In genomic region chr3:17670749-17671148, GRCh38 we compare ENCODE assay signal across 14 cellular contexts.
DNase-seq lines count a peak whose midpoint lies in the region; ATAC-seq, FAIRE-seq and TF ChIP-seq lines count a peak whose summit lies in the region.
"Had no signal": no experiment of that assay in that cellular context is flagged by ENCODE, and none has a peak within 500 bp of the region (broad histone marks: within the 10 kb centered on the region; RNA-seq: fewer than 3 reads in every experiment).

No MANE protein-coding gene starts in this region.

- peaks cover 0 to 6% of the 10 kb centered on the region in 2 donors for H3K4me1 ChIP-seq in neuronal stem cell (ENCODE audit: control insufficient read depth in 2 of 2, insufficient read depth in 1 of 2, low read depth in 1 of 2, low read length in 2 of 2)

- no peak overlapping the region for H3K27ac ChIP-seq in neuronal stem cell (replicated peaks; ENCODE audit: low read length)
- H3K27ac ChIP-seq: GM23248 had no signal

- no peak overlapping the region for H3K23ac ChIP-seq in neuronal stem cell (ENCODE audit: low read depth, low read length, poor library complexity)

- FAIRE-seq in H54 (lab: Jason Lieb, UNC) = peak; percentile 73

- no peak overlapping the region for H3K9ac ChIP-seq in neuronal stem cell (ENCODE audit: low read depth, low read length, poor library complexity)
- H3K9ac ChIP-seq: GM23248 had no signal

- H3K36me3 ChIP-seq in neuronal stem cell (replicated peaks in 1 of 2; ENCODE audit: control insufficient read depth in 2 of 2, insufficient read depth in 2 of 2, low read length in 2 of 2) = no peaks in the 10 kb centered on the region

- H4K91ac ChIP-seq in neuronal stem cell (ENCODE audit: low read depth, low read length, poor library complexity) = no peak overlapping the region

- TF ChIP-seq CTCF in WTC11 (IDR thresholded peaks at IDR 0.05) (no peak), endothelial cell (IDR thresholded peaks at IDR 0.05; ENCODE audit: unreplicated experiment) (no peak)

- CTCF ChIA-PET in WTC11 (lab: Charles Lee) = interaction anchor here (0.6 to 1.6 kb wide), 2 partner anchors 26 to 170 kb away, joined by 3 to 4 read pairs; no protein-coding TSS in a partner anchor

- H3K27ac Mint-ChIP-seq in WTC11 (peak overlapping the region; percentile 28; the same call in 1 of the 2 replicates), endothelial cell (ENCODE audit: unreplicated experiment) (peak overlapping the region; percentile 54)
- H3K27ac Mint-ChIP-seq: CD4-positive, alpha-beta T cell; IgD-negative memory B cell had no signal

- no peak overlapping the region for H3K14ac ChIP-seq in neuronal stem cell (ENCODE audit: low read length)

- 0 out of 2 replicates have a peak, but pooled peaks cover 2% of the 10 kb centered on the region for H3K36me3 Mint-ChIP-seq in WTC11
- H3K36me3 Mint-ChIP-seq in endothelial cell (ENCODE audit: low read depth, unreplicated experiment) = no peaks in the 10 kb centered on the region

- no peak for ATAC-seq in WTC11

- H3K4me3 ChIP-seq in neuronal stem cell (ENCODE audit: low read length in 2 of 2) = no peak overlapping the region
- H3K4me3 ChIP-seq: GM23248 had no signal

- no peaks in the 10 kb centered on the region for H3K27me3 ChIP-seq in neuronal stem cell (ENCODE audit: control insufficient read depth in 3 of 3, insufficient read depth in 3 of 3, low read depth in 1 of 3, low read length in 3 of 3)

- no peak overlapping the region for H2BK15ac ChIP-seq in neuronal stem cell (ENCODE audit: low read length)

- TF ChIP-seq POLR2A in H54 (IDR thresholded peaks at IDR 0.05; ENCODE audit: low read depth, low read length) = no peak

- H3K4me1 Mint-ChIP-seq in WTC11 = peaks cover 17% of the 10 kb centered on the region
- H3K4me1 Mint-ChIP-seq in endothelial cell (ENCODE audit: unreplicated experiment) = peaks cover 13% of the 10 kb centered on the region

- DNase-seq in H54 (ENCODE audit: insufficient read length, low spot score) (no peak), WTC11 (ENCODE audit: low spot score) (no peak), endothelial cell (ENCODE audit: low spot score) (no peak), retina (peak; percentile 25), SW480 (ENCODE audit: low spot score) (no peak), neuronal stem cell (ENCODE audit: low spot score) (no peak), NCI-H748 (lab: John Stamatoyannopoulos, UW; ENCODE audit: unreplicated experiment) (no peak)
- DNase-seq: ACHN; Calu3; CD4-positive, alpha-beta T cell; DMS79; GM23248; H7 had no signal

- H4K8ac ChIP-seq in neuronal stem cell (ENCODE audit: low read depth, low read length) = no peak overlapping the region

- H2BK5ac ChIP-seq in neuronal stem cell (ENCODE audit: low read length) = no peak overlapping the region

- no peaks in the 10 kb centered on the region for H3K79me1 ChIP-seq in neuronal stem cell (ENCODE audit: low read depth, low read length)

- H3K4me3 Mint-ChIP-seq in WTC11 (no peak overlapping the region), endothelial cell (ENCODE audit: unreplicated experiment) (no peak overlapping the region)
- H3K4me3 Mint-ChIP-seq: CD4-positive, alpha-beta T cell; IgD-negative memory B cell had no signal

- no peak overlapping the region for H3K4ac ChIP-seq in neuronal stem cell (ENCODE audit: low read length)

- WGBS in neuronal stem cell (ENCODE audit: extremely low coverage in 2 of 2, insufficient read length in 2 of 2, insufficient replicate concordance in 1 of 2), 2 donors = 100% methylated on average over 1 of the region's 3 CpGs; no CpG with 5 or more reads in 1 of the 2 donors

- H3K4me2 ChIP-seq in neuronal stem cell (ENCODE audit: insufficient read depth, low read length, poor library complexity, severe bottlenecking) = no peak overlapping the region

- H2AFZ ChIP-seq in neuronal stem cell (ENCODE audit: low read length) = no peak overlapping the region
- H2AFZ ChIP-seq: GM23248 had no signal

- H2BK120ac ChIP-seq in neuronal stem cell (ENCODE audit: low read depth, low read length) = no peak overlapping the region

- H3K9me3 Mint-ChIP-seq in WTC11 (no peaks in the 10 kb centered on the region), endothelial cell (ENCODE audit: unreplicated experiment) (no peaks in the 10 kb centered on the region)
- H3K9me3 Mint-ChIP-seq: CD4-positive, alpha-beta T cell; IgD-negative memory B cell had no signal

- no peaks in the 10 kb centered on the region for H3K9me3 ChIP-seq in neuronal stem cell (replicated peaks in 1 of 2; ENCODE audit: control insufficient read depth in 2 of 2, insufficient read depth in 1 of 2, low read depth in 1 of 2, low read length in 2 of 2)

- H2BK12ac ChIP-seq in neuronal stem cell (ENCODE audit: low read length) = no peak overlapping the region

- POLR2A ChIA-PET in WTC11 (lab: Charles Lee) = no interaction called here

- no peaks in the 10 kb centered on the region for H3K27me3 Mint-ChIP-seq in WTC11 (ENCODE audit: low read depth)
- H3K27me3 Mint-ChIP-seq in endothelial cell (ENCODE audit: unreplicated experiment) = no peaks in the 10 kb centered on the region
- H3K27me3 Mint-ChIP-seq: CD4-positive, alpha-beta T cell; IgD-negative memory B cell had no signal

- no peak overlapping the region for H3K18ac ChIP-seq in neuronal stem cell (ENCODE audit: low read length)

- no peak overlapping the region for H2AK5ac ChIP-seq in neuronal stem cell (ENCODE audit: low read depth, low read length)

TF ChIP-seq in WTC11, 78 proteins besides CTCF, POLR2A, EP300 and RAD21:
- no peak for TF ChIP-seq EMX1 (CRISPR knock-in tag; IDR thresholded peaks at IDR 0.05)
- TF ChIP-seq ZNF138 (CRISPR knock-in tag; conservative IDR thresholded peaks at IDR 0.05) = no peak
- TF ChIP-seq, protein P1, sequence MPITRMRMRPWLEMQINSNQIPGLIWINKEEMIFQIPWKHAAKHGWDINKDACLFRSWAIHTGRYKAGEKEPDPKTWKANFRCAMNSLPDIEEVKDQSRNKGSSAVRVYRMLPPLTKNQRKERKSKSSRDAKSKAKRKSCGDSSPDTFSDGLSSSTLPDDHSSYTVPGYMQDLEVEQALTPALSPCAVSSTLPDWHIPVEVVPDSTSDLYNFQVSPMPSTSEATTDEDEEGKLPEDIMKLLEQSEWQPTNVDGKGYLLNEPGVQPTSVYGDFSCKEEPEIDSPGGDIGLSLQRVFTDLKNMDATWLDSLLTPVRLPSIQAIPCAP (CRISPR knock-in tag; IDR thresholded peaks at IDR 0.05) = no peak
- no peak for TF ChIP-seq NFATC4 (CRISPR knock-in tag; IDR thresholded peaks at IDR 0.05)
- TF ChIP-seq ERG (CRISPR knock-in tag; IDR thresholded peaks at IDR 0.05) = no peak
- no peak for TF ChIP-seq ZNF671 (CRISPR knock-in tag; IDR thresholded peaks at IDR 0.05)
- TF ChIP-seq USF1 (CRISPR knock-in tag; IDR thresholded peaks at IDR 0.05) = no peak
- TF ChIP-seq KAT7 (CRISPR knock-in tag; IDR thresholded peaks at IDR 0.05; ENCODE audit: borderline replicate concordance) = no peak
- TF ChIP-seq SMAD4 (CRISPR knock-in tag; IDR thresholded peaks at IDR 0.05) = no peak
- no peak for TF ChIP-seq ETV6 (CRISPR knock-in tag; IDR thresholded peaks at IDR 0.05)
